ENCODE assay signal across 15 cellular contexts in genomic region chr5:122877518-122877917, GRCh38. TPM values are rescaled to one million over a fixed set of nuclear protein-coding genes. Genes with fewer than 3 reads are reported as not detected.
A peak's percentile ranks its signal among the peaks of the same experiment; 100 is the strongest.
DNase-seq lines count a peak whose midpoint lies in the region; ATAC-seq, FAIRE-seq and TF ChIP-seq lines count a peak whose summit lies in the region.
"Had no signal": no experiment of that assay in that cellular context is flagged by ENCODE, and none has a peak within 500 bp of the region (broad histone marks: within the 10 kb centered on the region; RNA-seq: fewer than 3 reads in every experiment).

No MANE protein-coding gene starts in this region.

- peaks cover 23% of the 10 kb centered on the region for H3K4me1 Mint-ChIP-seq in stimulated activated effector memory CD8-positive, alpha-beta T cell treated with anti-CD3 and anti-CD28 coated beads, Interleukin-12 subunit alpha, Interleukin-12 subunit beta, amount 100 ng/mL, for 72 hours

- no peak overlapping the region for H3K4me3 Mint-ChIP-seq in stimulated activated effector memory CD8-positive, alpha-beta T cell treated with anti-CD3 and anti-CD28 coated beads, Interleukin-12 subunit alpha, Interleukin-12 subunit beta, amount 100 ng/mL, for 72 hours
- H3K4me3 Mint-ChIP-seq: activated naive CD8-positive, alpha-beta T cell treated with anti-CD3 and anti-CD28 coated beads, Interleukin-2, amount 10 ng/mL, durations not matched to agents 7 days and 5 days had no signal

- ATAC-seq in right lobe of liver = peak in 3 of 4 donors; percentile 44 to 55 (median 55)
- ATAC-seq in HepG2 = no peak
- peak; percentile 75 for ATAC-seq in HG02885 (IDR thresholded peaks at IDR 0.05; ENCODE audit: poor library complexity, unreplicated experiment)
- ATAC-seq in Right ventricle myocardium inferior = no peak
- no peak for ATAC-seq in stimulated activated effector memory CD8-positive, alpha-beta T cell treated with anti-CD3 and anti-CD28 coated beads, Interleukin-12 subunit alpha, Interleukin-12 subunit beta, amount 100 ng/mL, for 72 hours

- POLR2A ChIA-PET in HepG2 (lab: Yijun Ruan, JAX) = no interaction called here

- no peaks in the 10 kb centered on the region for H3K36me3 Mint-ChIP-seq in stimulated activated effector memory CD8-positive, alpha-beta T cell treated with anti-CD3 and anti-CD28 coated beads, Interleukin-12 subunit alpha, Interleukin-12 subunit beta, amount 100 ng/mL, for 72 hours
- H3K36me3 Mint-ChIP-seq: activated naive CD8-positive, alpha-beta T cell treated with anti-CD3 and anti-CD28 coated beads, Interleukin-2, amount 10 ng/mL, durations not matched to agents 7 days and 5 days had no signal

- no peaks in the 10 kb centered on the region for H3K79me2 ChIP-seq in HepG2 (ENCODE audit: insufficient read depth, low read length)

- H2AFZ ChIP-seq in HepG2 (ENCODE audit: low read length) = no peak overlapping the region

- CTCF ChIA-PET in HepG2 (lab: Yijun Ruan, JAX; ENCODE audit: low intra/inter-chr PET ratio, low total read pairs) = no interaction called here

- H3K4me3 ChIP-seq in right lobe of liver (no peak overlapping the region), HepG2 (replicated peaks in 1 of 3; ENCODE audit: insufficient read depth in 1 of 3, low read depth in 2 of 3, low read length in 3 of 3) (no peak overlapping the region)

- H3K9me3 Mint-ChIP-seq in stimulated activated effector memory CD8-positive, alpha-beta T cell treated with anti-CD3 and anti-CD28 coated beads, Interleukin-12 subunit alpha, Interleukin-12 subunit beta, amount 100 ng/mL, for 72 hours = no peaks in the 10 kb centered on the region
- H3K9me3 Mint-ChIP-seq: activated naive CD8-positive, alpha-beta T cell treated with anti-CD3 and anti-CD28 coated beads, Interleukin-2, amount 10 ng/mL, durations not matched to agents 7 days and 5 days had no signal

- H4K20me1 ChIP-seq in HepG2 (ENCODE audit: insufficient read depth, low read length) = no peaks in the 10 kb centered on the region; the same call in 1 of the 2 replicates

- no peak overlapping the region for H3K27ac Mint-ChIP-seq in stimulated activated effector memory CD8-positive, alpha-beta T cell treated with anti-CD3 and anti-CD28 coated beads, Interleukin-12 subunit alpha, Interleukin-12 subunit beta, amount 100 ng/mL, for 72 hours
- H3K27ac Mint-ChIP-seq: activated naive CD8-positive, alpha-beta T cell treated with anti-CD3 and anti-CD28 coated beads, Interleukin-2, amount 10 ng/mL, durations not matched to agents 7 days and 5 days had no signal

- H3K36me3 ChIP-seq in right lobe of liver (no peaks in the 10 kb centered on the region), HepG2 (replicated peaks in 1 of 2; ENCODE audit: control insufficient read depth in 1 of 2, insufficient read depth in 2 of 2, low read length in 2 of 2) (no peaks in the 10 kb centered on the region)

- H3K27me3 ChIP-seq in right lobe of liver = no peaks in the 10 kb centered on the region
- no peaks in the 10 kb centered on the region for H3K27me3 ChIP-seq in HepG2 (ENCODE audit: control insufficient read depth in 1 of 2, insufficient read depth in 2 of 2, low read length in 2 of 2)

- no TSS peak for BruUV-seq in HepG2 (replicated peaks; lab: Mats Ljungman, UMichigan)

- no peak overlapping the region for H3K9ac ChIP-seq in HepG2 (ENCODE audit: insufficient read depth, low read depth, low read length)

- no peak for TF ChIP-seq CTCF in right lobe of liver (IDR thresholded peaks at IDR 0.05)
- no peak for TF ChIP-seq CTCF in HepG2 (CRISPR knock-in tag; IDR thresholded peaks at IDR 0.05)

- no peak for TF ChIP-seq RAD21 in HepG2 (CRISPR knock-in tag; IDR thresholded peaks at IDR 0.05)

- no peak overlapping the region for H3K4me2 ChIP-seq in HepG2 (ENCODE audit: low read depth, low read length)

- TF ChIP-seq EP300 in HepG2 (IDR thresholded peaks at IDR 0.05; ENCODE audit: low read depth in 2 of 2, low read length in 2 of 2) (no peak), HepG2 (CRISPR knock-in tag; IDR thresholded peaks at IDR 0.05; ENCODE audit: borderline replicate concordance) (no peak)

- WGBS in right lobe of liver (ENCODE audit: insufficient coverage, low coverage, low lambda C conversion rate, missing lambda C conversion rate) = 78% methylated on average over 2 of the region's 2 CpGs
- WGBS in HepG2 (ENCODE audit: low lambda C conversion rate) = 93% methylated on average over 2 of the region's 2 CpGs

- H3K4me1 ChIP-seq in right lobe of liver (no peaks in the 10 kb centered on the region), HepG2 (ENCODE audit: insufficient read depth, low read length) (no peaks in the 10 kb centered on the region)

- TF ChIP-seq POLR2A in right lobe of liver (IDR thresholded peaks at IDR 0.05) (no peak), HepG2 (IDR thresholded peaks at IDR 0.05; ENCODE audit: insufficient read depth in 1 of 2, low read depth in 2 of 2, low read length in 2 of 2) (no peak)

- in situ Hi-C loops in HepG2 (cut with HindIII; ENCODE audit: extremely low pct_ligation_motif_present, low pct_unique_long_range_greater_than_20kb) = no loop called here

- no peak overlapping the region for H3K27ac ChIP-seq in right lobe of liver
- no peak overlapping the region for H3K27ac ChIP-seq in HepG2 (ENCODE audit: extremely low read length, insufficient read depth, low read length)

- DNase-seq in right lobe of liver (no peak), HepG2 (ENCODE audit: low spot score) (no peak), NOMO-1 (lab: John Stamatoyannopoulos, UW; ENCODE audit: unreplicated experiment in 2 of 2) (peak; percentile 46 to 71), HTR-8/SVneo (ENCODE audit: insufficient read length, low spot score) (no peak), Right ventricle myocardium inferior (ENCODE audit: missing footprints) (no peak)
- DNase-seq in stimulated activated effector memory CD8-positive, alpha-beta T cell treated with anti-CD3 and anti-CD28 coated beads, Interleukin-12 subunit alpha, Interleukin-12 subunit beta, amount 100 ng/mL, for 72 hours (ENCODE audit: low spot score in 2 of 2) = no peak
- DNase-seq in activated T-cell treated with anti-CD3 and anti-CD28 coated beads, Interleukin-2, amount 50 U/mL, for 48 hours = no peak
- DNase-seq: 8988T; activated naive CD8-positive, alpha-beta T cell treated with anti-CD3 and anti-CD28 coated beads, Interleukin-2, amount 10 ng/mL, durations not matched to agents 7 days and 5 days; HCEC 1CT; NCI-H1694; OCI-M1; stimulated activated CD4-positive, alpha-beta T cell treated with anti-CD3 and anti-CD28 coated beads, Interleukin-4, amount 100 ng/mL, for 4 hours; T-helper 9 cell had no signal

- FAIRE-seq in HepG2 (lab: Jason Lieb, UNC) (no peak), HTR-8/SVneo (lab: Jason Lieb, UNC) (no peak)

- intact Hi-C loops in right lobe of liver (cut with DNase I) = no loop called here
- intact Hi-C loops in HepG2 (cut with micrococcal nuclease; ENCODE audit: unreplicated experiment) = no loop called here
- intact Hi-C loops in Right ventricle myocardium inferior (cut with DNase I) = no loop called here

- H3K9me3 ChIP-seq in right lobe of liver (no peaks in the 10 kb centered on the region), HepG2 (ENCODE audit: low read length) (no peaks in the 10 kb centered on the region)

TF ChIP-seq in HepG2, 621 proteins besides CTCF, POLR2A, EP300 and RAD21 (continues in another document):
- TF ChIP-seq PCBP1 (IDR thresholded peaks at IDR 0.05; ENCODE audit: borderline replicate concordance, low read depth, low read length) = no peak
- TF ChIP-seq ZNF674 (CRISPR knock-in tag; IDR thresholded peaks at IDR 0.05; ENCODE audit: low read depth) = no peak
- no peak for TF ChIP-seq ZNF629 (CRISPR knock-in tag; conservative IDR thresholded peaks at IDR 0.05)
- no peak for TF ChIP-seq ZNF512 (CRISPR knock-in tag; IDR thresholded peaks at IDR 0.05)
- TF ChIP-seq CEBPG (CRISPR knock-in tag; IDR thresholded peaks at IDR 0.05) = no peak
- TF ChIP-seq ZNF567 (CRISPR knock-in tag; IDR thresholded peaks at IDR 0.05; ENCODE audit: borderline replicate concordance) = no peak

RNA-seq across cellular contexts. Expression of gene SNX24, which starts 32.1 kb away (rescaled TPM):
- 10 to 100 TPM in 4 of 6 experiments, 1 to 10 TPM in 2; 6.2 to 23.7 (median 12.5) TPM for total RNA-seq in right lobe of liver
- total RNA-seq in HepG2 (2016; rRNA removed; fragmentation: Illumina TruSeq; extraction: Trizol) = 23.7 and 29.2 TPM in 2 replicates
- 22.5 and 24.9 TPM in 2 replicates for total RNA-seq in HepG2 (2016; cell fraction: cytosol; rRNA removed; fragmentation: Illumina TruSeq; extraction: Trizol; ENCODE audit: low read depth)
- total RNA-seq in HepG2 (2016; cell fraction: insoluble cytoplasmic fraction; rRNA removed; fragmentation: Illumina TruSeq; extraction: Trizol) = 23.6 and 26.5 TPM in 2 replicates
- 31.1 and 36.2 TPM in 2 replicates for total RNA-seq in HepG2 (2016; cell fraction: membrane; rRNA removed; fragmentation: Illumina TruSeq; extraction: Trizol)
- 16.0 and 18.5 TPM in 2 replicates for total RNA-seq in HepG2 (2016; cell fraction: nucleus; rRNA removed; fragmentation: Illumina TruSeq; extraction: Trizol)
- polyA plus RNA-seq in HepG2 (2011; rRNA removed) = 7.2 and 7.8 TPM in 2 replicates
- 4.3 and 6.5 TPM in 2 replicates for polyA plus RNA-seq in HepG2 (2011; cell fraction: cytosol; rRNA removed)
- polyA plus RNA-seq in HepG2 (2011; cell fraction: nucleus; rRNA removed) = 4.3 and 7.3 TPM in 2 replicates
- polyA plus RNA-seq in HepG2 (2012) = 15.6 and 17.8 TPM in 2 replicates
- polyA plus RNA-seq in HepG2 (2016; cell fraction: cytosol; fragmentation: Illumina TruSeq; extraction: Trizol; ENCODE audit: low read depth) = 32.2 and 32.6 TPM in 2 replicates
- polyA plus RNA-seq in HepG2 (2016; cell fraction: insoluble cytoplasmic fraction; fragmentation: Illumina TruSeq; extraction: Trizol; ENCODE audit: low read depth) = 27.7 and 29.9 TPM in 2 replicates
- 35.2 and 37.5 TPM in 2 replicates for polyA plus RNA-seq in HepG2 (2016; cell fraction: membrane; fragmentation: Illumina TruSeq; extraction: Trizol; ENCODE audit: low read depth)
- 19.2 and 19.8 TPM in 2 replicates for polyA plus RNA-seq in HepG2 (2016; cell fraction: nucleus; fragmentation: Illumina TruSeq; extraction: Trizol; ENCODE audit: insufficient read depth, low read depth)
- 2.5 and 4.8 TPM in 2 replicates for polyA minus RNA-seq in HepG2 (2011; rRNA and poly(A)+ RNA removed; ENCODE audit: low replicate concordance)
- polyA minus RNA-seq in HepG2 (2011; cell fraction: cytosol; rRNA and poly(A)+ RNA removed) = 5.9 and 7.8 TPM in 2 replicates
- polyA minus RNA-seq in HepG2 (2011; cell fraction: nucleus; rRNA and poly(A)+ RNA removed) = 11.8 and 17.7 TPM in 2 replicates
- total RNA-seq in Right ventricle myocardium inferior = 14.0 TPM

Comparison
In these comparisons a context has a peak if more than half of its experiments do, and no peak if none do; other contexts are left out.
1. ATAC-seq: peak in right lobe of liver (3 of 4) and HG02885 (single experiment); none in HepG2 (single experiment), Right ventricle myocardium inferior (single experiment) and stimulated activated effector memory CD8-positive, alpha-beta T cell treated with anti-CD3 and anti-CD28 coated beads, Interleukin-12 subunit alpha, Interleukin-12 subunit beta, amount 100 ng/mL, for 72 hours (single experiment).
2. DNase-seq: peak in NOMO-1 (2 of 2); none in right lobe of liver (0 of 3), HepG2 (single experiment), HTR-8/SVneo (single experiment), Right ventricle myocardium inferior (single experiment), stimulated activated effector memory CD8-positive, alpha-beta T cell treated with anti-CD3 and anti-CD28 coated beads, Interleukin-12 subunit alpha, Interleukin-12 subunit beta, amount 100 ng/mL, for 72 hours (0 of 2) and activated T-cell treated with anti-CD3 and anti-CD28 coated beads, Interleukin-2, amount 50 U/mL, for 48 hours (0 of 2).